In the genomic region with DNA sequence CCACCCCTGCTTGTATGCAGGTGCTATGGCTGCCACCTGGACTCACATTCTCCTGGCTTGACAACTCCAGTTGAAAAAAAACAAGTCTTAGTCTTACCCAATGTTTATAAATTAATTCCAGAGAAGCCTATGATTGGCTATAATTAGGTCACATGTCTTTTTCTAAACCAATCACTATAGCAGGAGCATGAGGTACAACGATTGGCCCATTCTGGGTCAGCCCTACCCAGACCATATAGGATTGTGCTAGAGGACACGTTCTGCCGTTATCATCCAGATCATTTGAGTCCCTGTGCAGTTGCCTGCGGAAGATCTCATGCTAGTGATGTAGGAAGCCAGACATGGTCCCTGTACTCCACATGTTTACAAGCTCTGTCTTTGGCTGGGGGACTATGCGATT, we compare ENCODE assay signal across 25 cellular contexts.
"Had no signal": no experiment of that assay in that cellular context is flagged by ENCODE, and none has a peak within 500 bp of the region (broad histone marks: within the 10 kb centered on the region; RNA-seq: fewer than 3 reads in every experiment).

No MANE protein-coding gene starts in this region.

- ATAC-seq: effector memory CD8-positive, alpha-beta T cell; foreskin keratinocyte; gastroesophageal sphincter; heart left ventricle; left colon; left lobe of liver; lower lobe of right lung; mucosa of descending colon had no signal

- H3K36me3 ChIP-seq: colonic mucosa, esophagus muscularis mucosa, gastroesophageal sphincter, heart left ventricle, left ventricle myocardium inferior, lower lobe of right lung had no signal

- H3K27ac Mint-ChIP-seq: dendritic cell treated with granulocyte-macrophage colony-stimulating factor and Interleukin-4, amounts not matched to agents 40 ng/mL and 50 ng/mL, for 4 days; effector memory CD8-positive, alpha-beta T cell; immature natural killer cell; mesothelial cell of epicardium had no signal

- H3K9me3 ChIP-seq: colonic mucosa, esophagus muscularis mucosa, gastroesophageal sphincter, heart left ventricle, left ventricle myocardium inferior, lower lobe of right lung, mucosa of descending colon had no signal

- FAIRE-seq: endothelial cell of umbilical vein, frontal cortex, kidney had no signal

- H3K4me3 Mint-ChIP-seq: dendritic cell treated with granulocyte-macrophage colony-stimulating factor and Interleukin-4, amounts not matched to agents 40 ng/mL and 50 ng/mL, for 4 days; effector memory CD8-positive, alpha-beta T cell; immature natural killer cell; mesothelial cell of epicardium; naive B cell had no signal

- H3K27me3 ChIP-seq: colonic mucosa, heart left ventricle, hepatocyte had no signal

- H3K4me2 ChIP-seq: hepatocyte had no signal

- H3K79me2 ChIP-seq: hepatocyte had no signal

- H3K4me3 ChIP-seq: colonic mucosa, esophagus muscularis mucosa, gastroesophageal sphincter, heart left ventricle, hepatocyte, left ventricle myocardium inferior, lower lobe of right lung, mucosa of descending colon had no signal

- DNase-seq: colonic mucosa; cortex of kidney; effector CD8-positive, alpha-beta T cell; effector memory CD8-positive, alpha-beta T cell; foreskin keratinocyte; heart left ventricle; hypothalamus; immature natural killer cell; islet precursor cell; kidney; kidney glomerular epithelial cell; left colon; left ventricle myocardium inferior; lower lobe of right lung; mesenchymal stem cell; mucosa of descending colon; naive B cell had no signal

- H3K36me3 Mint-ChIP-seq: immature natural killer cell, mesothelial cell of epicardium, naive B cell had no signal

- H3K4me1 ChIP-seq: colonic mucosa, esophagus muscularis mucosa, foreskin keratinocyte, gastroesophageal sphincter, heart left ventricle, left ventricle myocardium inferior, lower lobe of right lung had no signal

- H3K9me3 Mint-ChIP-seq: dendritic cell treated with granulocyte-macrophage colony-stimulating factor and Interleukin-4, amounts not matched to agents 40 ng/mL and 50 ng/mL, for 4 days; effector memory CD8-positive, alpha-beta T cell; immature natural killer cell; mesothelial cell of epicardium; naive B cell had no signal

- H2AFZ ChIP-seq: hepatocyte had no signal

- H3K27ac ChIP-seq: colonic mucosa, esophagus muscularis mucosa, foreskin keratinocyte, gastroesophageal sphincter, heart left ventricle, hepatocyte, left ventricle myocardium inferior, lower lobe of right lung had no signal
